Comparison of ENCODE assay signal across 1 cellular context in genomic region chr15:89531796-89532537, GRCh38.
TF ChIP-seq lines count a peak whose summit lies in the region.

No MANE protein-coding gene starts in this region.

TF ChIP-seq in SK-N-SH treated with all-trans-retinoic acid at 6 μM for 48 hours, 23 proteins besides CTCF, POLR2A, EP300 and RAD21 (continued from another document):
- TF ChIP-seq PATZ1 (CRISPR knock-in tag; IDR thresholded peaks at IDR 0.05; ENCODE audit: borderline replicate concordance) (no peak), OSR1 (CRISPR knock-in tag; IDR thresholded peaks at IDR 0.05) (no peak), TCF4 (CRISPR knock-in tag; IDR thresholded peaks at IDR 0.05; ENCODE audit: borderline replicate concordance) (no peak), ZNF565 (CRISPR knock-in tag; conservative IDR thresholded peaks at IDR 0.05; ENCODE audit: low read depth) (no peak)
